ENCODE assay signal across 8 cellular contexts in genomic region chr1:20732588-20733360, GRCh38. TPM values are rescaled to one million over a fixed set of nuclear protein-coding genes. Genes with fewer than 3 reads are reported as not detected.
DNase-seq lines count a peak whose midpoint lies in the region; ATAC-seq, FAIRE-seq and TF ChIP-seq lines count a peak whose summit lies in the region.

TSS of gene SH2D5 (minus strand) at chr1:20732703. CDS start at chr1:20728044, 4,659 bp downstream.

- peaks cover 26% of the 10 kb centered on the region for H3K4me1 Mint-ChIP-seq in dendritic cell treated with granulocyte-macrophage colony-stimulating factor and Interleukin-4, amounts not matched to agents 40 ng/mL and 50 ng/mL, for 4 days (ENCODE audit: low read depth)

- POLR2A ChIA-PET in HepG2 (lab: Yijun Ruan, JAX): interaction anchor here (0.9 to 2.3 kb wide), 10 partner anchors 9 to 250 kb away, joined by 3 to 7 read pairs (median 3); partner anchors contain the start of genes HP1BP3 and KIF17

- H3K27me3 ChIP-seq in HepG2 (ENCODE audit: control insufficient read depth in 1 of 2, insufficient read depth in 2 of 2, low read length in 2 of 2): peaks cover 5 to 21% of the 10 kb centered on the region in 2 experiments; a peak in 3 of 5 replicates

- TF ChIP-seq EP300 in HepG2 (IDR thresholded peaks at IDR 0.05; ENCODE audit: low read depth in 2 of 2, low read length in 2 of 2) (peak; percentile 42 to 58; a peak in 3 of 4 replicates), HepG2 (CRISPR knock-in tag; IDR thresholded peaks at IDR 0.05; ENCODE audit: borderline replicate concordance) (peak; percentile 63)

- in situ Hi-C loops in HepG2 (cut with HindIII; ENCODE audit: extremely low pct_ligation_motif_present, low pct_unique_long_range_greater_than_20kb): no loop called here

- TF ChIP-seq POLR2A in GM12891 (IDR thresholded peaks at IDR 0.05; ENCODE audit: low read depth, low read length): no peak
- peak in 1 of 2 experiments; percentile 50; a peak in 2 of 4 replicates for TF ChIP-seq POLR2A in HepG2 (IDR thresholded peaks at IDR 0.05; ENCODE audit: insufficient read depth in 1 of 2, low read depth in 2 of 2, low read length in 2 of 2)

- H3K27me3 Mint-ChIP-seq in dendritic cell treated with granulocyte-macrophage colony-stimulating factor and Interleukin-4, amounts not matched to agents 40 ng/mL and 50 ng/mL, for 4 days: peaks cover 57% of the 10 kb centered on the region

- H3K36me3 ChIP-seq in HepG2 (replicated peaks in 1 of 2; ENCODE audit: control insufficient read depth in 1 of 2, insufficient read depth in 2 of 2, low read length in 2 of 2): peaks cover 1 to 5% of the 10 kb centered on the region in 2 experiments; a peak in 2 of 5 replicates

- CTCF ChIA-PET in HepG2 (lab: Yijun Ruan, JAX; ENCODE audit: low intra/inter-chr PET ratio, low total read pairs): interaction anchor here (1.0 kb wide), 1 partner anchor 36 kb away, joined by 4 read pairs; no protein-coding TSS in a partner anchor

- ATAC-seq in HG02884 (IDR thresholded peaks at IDR 0.05; ENCODE audit: unreplicated experiment): peak; percentile 67
- ATAC-seq in HepG2: peak; percentile 74
- no peak for ATAC-seq in HG03039 (IDR thresholded peaks at IDR 0.05; ENCODE audit: unreplicated experiment)

- WGBS in HepG2 (ENCODE audit: low lambda C conversion rate): 0% methylated on average over 13 of the region's 38 CpGs

- H3K4me3 ChIP-seq in HepG2 (replicated peaks in 1 of 3; ENCODE audit: insufficient read depth in 1 of 3, low read depth in 2 of 3, low read length in 3 of 3): peak within 1 kb of the TSS; percentile 62 to 79 (median 65)

- H3K4me1 ChIP-seq in HepG2 (ENCODE audit: insufficient read depth, low read length): peaks cover 57% of the 10 kb centered on the region

- peaks cover 27% of the 10 kb centered on the region for H3K36me3 Mint-ChIP-seq in dendritic cell treated with granulocyte-macrophage colony-stimulating factor and Interleukin-4, amounts not matched to agents 40 ng/mL and 50 ng/mL, for 4 days (ENCODE audit: low read depth)

- no peaks in the 10 kb centered on the region for H3K9me3 Mint-ChIP-seq in dendritic cell treated with granulocyte-macrophage colony-stimulating factor and Interleukin-4, amounts not matched to agents 40 ng/mL and 50 ng/mL, for 4 days

- peak within 1 kb of the TSS; percentile 29 for H3K27ac ChIP-seq in HepG2 (ENCODE audit: extremely low read length, insufficient read depth, low read length)

- H3K79me2 ChIP-seq in HepG2 (ENCODE audit: insufficient read depth, low read length): no peaks in the 10 kb centered on the region

- DNase-seq in GM12891 (ENCODE audit: insufficient read length, low spot score) (peak; percentile 62), NCI-H345 (lab: John Stamatoyannopoulos, UW) (peak; percentile 80), HepG2 (ENCODE audit: low spot score) (peak; percentile 94)
- peak; percentile 85 for DNase-seq in activated CD4-positive, alpha-beta T cell treated with anti-CD3 and anti-CD28 coated beads for 48 hours
- peak; percentile 83 for DNase-seq in stimulated activated CD4-positive, alpha-beta T cell treated with anti-CD3 and anti-CD28 coated beads, Interleukin-1b, Interleukin-23, amount 100 ng/mL, for 48 hours

- peak within 1 kb of the TSS; percentile 61 for H3K9ac ChIP-seq in HepG2 (ENCODE audit: insufficient read depth, low read depth, low read length)

- intact Hi-C loops in dendritic cell treated with granulocyte-macrophage colony-stimulating factor and Interleukin-4, amounts not matched to agents 40 ng/mL and 50 ng/mL, for 4 days (cut with micrococcal nuclease): loop anchor here (2.0 kb wide), 1 partner anchor 36 kb away; no protein-coding TSS in a partner anchor
- intact Hi-C loops in HepG2 (cut with micrococcal nuclease; ENCODE audit: unreplicated experiment): loop anchor here (1.0 kb wide), 1 partner anchor 36 kb away; no protein-coding TSS in a partner anchor

- H3K27ac Mint-ChIP-seq in dendritic cell treated with granulocyte-macrophage colony-stimulating factor and Interleukin-4, amounts not matched to agents 40 ng/mL and 50 ng/mL, for 4 days: peak within 1 kb of the TSS; percentile 15

- peak; percentile 49 for TF ChIP-seq CTCF in HepG2 (CRISPR knock-in tag; IDR thresholded peaks at IDR 0.05)

- H3K4me2 ChIP-seq in HepG2 (ENCODE audit: low read depth, low read length): peak within 1 kb of the TSS; percentile 99

- H4K20me1 ChIP-seq in HepG2 (ENCODE audit: insufficient read depth, low read length): no peaks in the 10 kb centered on the region

- no peaks in the 10 kb centered on the region for H3K9me3 ChIP-seq in HepG2 (ENCODE audit: low read length)

- peak within 1 kb of the TSS; percentile 87 for H3K4me3 Mint-ChIP-seq in dendritic cell treated with granulocyte-macrophage colony-stimulating factor and Interleukin-4, amounts not matched to agents 40 ng/mL and 50 ng/mL, for 4 days

- FAIRE-seq in GM12891 (lab: Jason Lieb, UNC) (no peak), HepG2 (lab: Jason Lieb, UNC) (peak; percentile 94)

- no peak within 1 kb of the TSS for H2AFZ ChIP-seq in HepG2 (ENCODE audit: low read length)

- TF ChIP-seq RAD21 in HepG2 (CRISPR knock-in tag; IDR thresholded peaks at IDR 0.05): peak; percentile 48; the same call in 1 of the 2 replicates

- no TSS peak for BruUV-seq in HepG2 (replicated peaks; lab: Mats Ljungman, UMichigan)

TF ChIP-seq in GM12891, 5 proteins besides CTCF, POLR2A, EP300 and RAD21:
- no peak for TF ChIP-seq POLR2AphosphoS5 (IDR thresholded peaks at IDR 0.05; ENCODE audit: low read depth, low read length)
- TF ChIP-seq TAF1 (IDR thresholded peaks at IDR 0.05; ENCODE audit: low read depth, low read length): no peak
- no peak for TF ChIP-seq POU2F2 (IDR thresholded peaks at IDR 0.05; ENCODE audit: low read depth, low read length)
- TF ChIP-seq SPI1 (IDR thresholded peaks at IDR 0.05; ENCODE audit: low read depth, low read length): no peak
- TF ChIP-seq PAX5 (IDR thresholded peaks at IDR 0.05; ENCODE audit: insufficient read depth, low read length, severe bottlenecking): no peak

TF ChIP-seq in HepG2, 621 proteins besides CTCF, POLR2A, EP300 and RAD21 (continues in another document):
- TF ChIP-seq ZNF672 (CRISPR knock-in tag; IDR thresholded peaks at IDR 0.05): no peak
- no peak for TF ChIP-seq ZNF446 (CRISPR knock-in tag; IDR thresholded peaks at IDR 0.05)
- TF ChIP-seq MLX (CRISPR knock-in tag; IDR thresholded peaks at IDR 0.05): 0 out of 2 replicates have a peak, but pooled peaks have one; percentile 22
- TF ChIP-seq ZGPAT (CRISPR knock-in tag; IDR thresholded peaks at IDR 0.05): peak; percentile 12; the same call in 1 of the 2 replicates
- no peak for TF ChIP-seq TCF7L2 (IDR thresholded peaks at IDR 0.05; ENCODE audit: low read depth, low read length)
- no peak for TF ChIP-seq ZNF484 (CRISPR knock-in tag; IDR thresholded peaks at IDR 0.05; ENCODE audit: borderline replicate concordance, low read depth)

RNA-seq across cellular contexts. Expression of gene SH2D5, which starts in this region (rescaled TPM):
- polyA plus RNA-seq in GM12891 (2012; ENCODE audit: low read depth, missing spikeins): 0.17 TPM
- total RNA-seq in HepG2 (2016; rRNA removed; fragmentation: Illumina TruSeq; extraction: Trizol): 1.7 and 3.4 TPM in 2 replicates
- 0.20 and 0.26 TPM in 2 replicates for total RNA-seq in HepG2 (2016; cell fraction: cytosol; rRNA removed; fragmentation: Illumina TruSeq; extraction: Trizol; ENCODE audit: low read depth)
- total RNA-seq in HepG2 (2016; cell fraction: insoluble cytoplasmic fraction; rRNA removed; fragmentation: Illumina TruSeq; extraction: Trizol): 1.6 and 2.0 TPM in 2 replicates
- total RNA-seq in HepG2 (2016; cell fraction: membrane; rRNA removed; fragmentation: Illumina TruSeq; extraction: Trizol): 1.4 and 1.8 TPM in 2 replicates
- 1.8 and 2.2 TPM in 2 replicates for total RNA-seq in HepG2 (2016; cell fraction: nucleus; rRNA removed; fragmentation: Illumina TruSeq; extraction: Trizol)
- polyA plus RNA-seq in HepG2 (2011; rRNA removed): 1.2 and 1.4 TPM in 2 replicates
- 0.87 and 0.92 TPM in 2 replicates for polyA plus RNA-seq in HepG2 (2011; cell fraction: cytosol; rRNA removed)
- polyA plus RNA-seq in HepG2 (2011; cell fraction: nucleus; rRNA removed): 7.0 and 10.0 TPM in 2 replicates
- polyA plus RNA-seq in HepG2 (2012): 0.94 and 1.8 TPM in 2 replicates
- 0.29 and 0.55 TPM in 2 replicates for polyA plus RNA-seq in HepG2 (2016; cell fraction: cytosol; fragmentation: Illumina TruSeq; extraction: Trizol; ENCODE audit: low read depth)
- polyA plus RNA-seq in HepG2 (2016; cell fraction: insoluble cytoplasmic fraction; fragmentation: Illumina TruSeq; extraction: Trizol; ENCODE audit: low read depth): 0.69 and 1.5 TPM in 2 replicates
- polyA plus RNA-seq in HepG2 (2016; cell fraction: membrane; fragmentation: Illumina TruSeq; extraction: Trizol; ENCODE audit: low read depth): 0.64 and 0.86 TPM in 2 replicates
- polyA plus RNA-seq in HepG2 (2016; cell fraction: nucleus; fragmentation: Illumina TruSeq; extraction: Trizol; ENCODE audit: insufficient read depth, low read depth): 4.8 and 5.7 TPM in 2 replicates
- polyA minus RNA-seq in HepG2 (2011; rRNA and poly(A)+ RNA removed; ENCODE audit: low replicate concordance): 0.05 and 0.76 TPM in 2 replicates
- 0.40 and 1.4 TPM in 2 replicates for polyA minus RNA-seq in HepG2 (2011; cell fraction: cytosol; rRNA and poly(A)+ RNA removed)
- 0.77 and 0.87 TPM in 2 replicates for polyA minus RNA-seq in HepG2 (2011; cell fraction: nucleus; rRNA and poly(A)+ RNA removed)
